ENCODE assay signal across 8 cellular contexts in the genomic region with DNA sequence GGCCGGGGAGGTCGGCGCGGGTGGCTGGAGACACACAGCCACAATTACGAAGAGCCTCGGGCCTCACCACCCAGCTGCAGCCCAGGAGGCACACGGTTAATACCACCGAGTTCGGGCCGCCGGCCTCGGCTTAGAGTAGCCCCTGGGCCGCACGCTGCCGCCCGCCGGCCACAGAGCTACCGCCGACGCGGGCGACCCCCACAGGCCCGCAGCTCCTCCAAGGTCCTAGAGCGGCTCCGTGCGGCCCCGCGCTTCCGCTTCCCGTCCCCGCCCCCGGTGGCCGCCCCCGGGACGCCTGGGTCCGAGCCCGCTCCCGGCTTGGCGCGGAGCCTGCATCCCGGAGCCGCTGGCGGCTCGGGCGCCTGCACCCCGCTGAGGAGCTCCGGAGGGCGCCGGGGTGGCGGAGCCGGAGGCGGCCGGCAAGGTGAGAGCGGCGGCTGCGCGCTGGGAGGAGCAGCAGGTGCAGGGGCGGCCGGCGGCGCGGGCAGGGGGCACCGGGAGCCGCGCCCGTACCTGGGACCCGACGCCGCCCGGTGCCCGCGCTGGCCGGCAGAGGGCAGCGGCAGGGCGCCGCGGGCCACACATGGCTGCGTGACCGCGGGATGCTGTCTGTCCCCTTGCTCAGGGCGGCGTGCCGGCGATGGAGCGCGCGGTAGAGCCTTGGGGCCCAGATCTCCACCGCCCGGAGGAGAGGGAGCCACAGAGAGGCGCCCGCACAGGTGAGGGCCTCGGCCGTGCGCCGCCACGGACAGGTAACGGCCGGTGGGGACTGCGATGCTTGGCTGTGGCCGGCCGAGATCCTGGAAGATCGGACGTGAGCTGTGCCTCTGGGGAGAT. TPM values are rescaled to one million over a fixed set of nuclear protein-coding genes. Genes with fewer than 3 reads are reported as not detected.
DNase-seq lines count a peak whose midpoint lies in the region; ATAC-seq and TF ChIP-seq lines count a peak whose summit lies in the region.

A gene (plus strand): TSS at position 266 of the 837 bp plus-strand sequence. CDS start 375 bp downstream, at position 641.

- H3K9ac ChIP-seq in BLaER1, result peak within 1 kb of the TSS; percentile 90

- ATAC-seq in GM19025 (IDR thresholded peaks at IDR 0.05; ENCODE audit: low read depth, unreplicated experiment), result peak; percentile 77
- ATAC-seq in HG03460 (IDR thresholded peaks at IDR 0.05; ENCODE audit: unreplicated experiment), result peak; percentile 74
- peak; percentile 77 for ATAC-seq in effector memory CD8-positive, alpha-beta T cell (replicated peaks)
- peak; percentile 97 for ATAC-seq in lower lobe of right lung

- H3K36me3 Mint-ChIP-seq in effector memory CD8-positive, alpha-beta T cell (ENCODE audit: insufficient read depth), result peaks cover 13% of the 10 kb centered on the region

- peak within 1 kb of the TSS; percentile 67 to 83 for H3K4me3 Mint-ChIP-seq in effector memory CD8-positive, alpha-beta T cell

- H3K9me3 ChIP-seq in BLaER1 (no peaks in the 10 kb centered on the region), lower lobe of right lung (no peaks in the 10 kb centered on the region)

- no peaks in the 10 kb centered on the region for H3K9me3 Mint-ChIP-seq in effector memory CD8-positive, alpha-beta T cell

- peak; percentile 15 for TF ChIP-seq CTCF in lower lobe of right lung (IDR thresholded peaks at IDR 0.05)

- peaks cover 25% of the 10 kb centered on the region for H4K20me1 ChIP-seq in BLaER1

- H3K4me3 ChIP-seq in BLaER1, result peak within 1 kb of the TSS; percentile 99
- peak within 1 kb of the TSS; percentile 91 for H3K4me3 ChIP-seq in lower lobe of right lung

- H3K4me1 Mint-ChIP-seq in effector memory CD8-positive, alpha-beta T cell (ENCODE audit: low read depth in 2 of 2), result peaks cover 28 to 30% of the 10 kb centered on the region in 2 donors

- H3K27ac Mint-ChIP-seq in effector memory CD8-positive, alpha-beta T cell, result peak within 1 kb of the TSS; percentile 73 to 77

- H3K4me1 ChIP-seq in BLaER1, result peaks cover 63% of the 10 kb centered on the region
- H3K4me1 ChIP-seq in lower lobe of right lung, result peaks cover 40% of the 10 kb centered on the region

- H3K36me3 ChIP-seq in BLaER1 (peaks cover 25% of the 10 kb centered on the region), lower lobe of right lung (peaks cover 18% of the 10 kb centered on the region)

- H3K27me3 Mint-ChIP-seq in effector memory CD8-positive, alpha-beta T cell, result no peaks in the 10 kb centered on the region

- peak within 1 kb of the TSS; percentile 94 for H3K4me2 ChIP-seq in BLaER1

- no peaks in the 10 kb centered on the region for H3K27me3 ChIP-seq in BLaER1
- no peaks in the 10 kb centered on the region for H3K27me3 ChIP-seq in lower lobe of right lung (ENCODE audit: low read depth)

- peak within 1 kb of the TSS; percentile 87 for H3K27ac ChIP-seq in BLaER1
- H3K27ac ChIP-seq in lower lobe of right lung, result peak within 1 kb of the TSS; percentile 80

- DNase-seq in NCI-H526 treated with DMSO at 0.1 percent for 48 hours (lab: John Stamatoyannopoulos, UW) (peak; percentile 88), lower lobe of right lung (peak; percentile 92)
- peak; percentile 58 to 66 for DNase-seq in activated CD4-positive, alpha-beta T cell treated with anti-CD3 and anti-CD28 coated beads, Interleukin-2, amount 50 U/mL, for 48 hours
- DNase-seq in effector memory CD8-positive, alpha-beta T cell, result peak; percentile 31 to 45 (median 43)
- peak; percentile 55 for DNase-seq in stimulated activated CD8-positive, alpha-beta memory T cell treated with anti-CD3 and anti-CD28 coated beads, Interleukin-4, amount 100 ng/mL, for 24 hours (ENCODE audit: low read depth)

- intact Hi-C loops in lower lobe of right lung (cut with DNase I), result no loop called here

RNA-seq across cellular contexts. Expression of the gene that starts here (rescaled TPM):
- total RNA-seq in lower lobe of right lung, result 6.2 TPM

Comparison
In these comparisons a context has a peak if more than half of its experiments do, and no peak if none do; other contexts are left out.
1. Peak in every context shown above with its lines: DNase-seq, ATAC-seq, H3K4me3 ChIP-seq and H3K27ac ChIP-seq.